12 cellular contexts compared by ENCODE assay signal in the genomic region with DNA sequence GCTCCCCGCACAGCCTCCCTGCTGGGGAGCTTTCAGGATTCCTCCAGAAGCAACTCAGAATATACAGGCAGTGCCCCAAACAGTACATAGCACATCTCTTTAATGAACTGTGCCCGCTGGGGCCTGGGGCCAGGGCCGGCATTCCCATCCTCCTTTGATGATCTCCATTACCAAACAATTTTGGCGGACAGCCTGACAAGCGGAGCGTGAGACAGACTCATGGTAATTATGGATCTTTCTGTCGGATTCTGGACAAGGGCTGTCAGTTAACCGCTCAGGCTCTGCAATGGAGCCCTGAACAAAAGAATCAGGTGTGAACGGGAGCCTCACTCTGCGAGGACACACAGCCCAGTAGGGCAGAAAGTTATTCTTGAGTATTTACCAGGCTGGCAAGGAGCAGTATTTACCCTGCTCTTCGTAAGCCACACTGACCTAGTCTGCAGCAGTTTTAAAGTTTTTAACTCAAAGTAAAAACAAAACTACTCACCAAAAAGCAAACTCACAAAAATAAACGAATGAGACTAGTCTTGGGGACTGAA.
DNase-seq lines count a peak whose midpoint lies in the region; ATAC-seq and TF ChIP-seq lines count a peak whose summit lies in the region.
"Had no signal": no experiment of that assay in that cellular context is flagged by ENCODE, and none has a peak within 500 bp of the region (broad histone marks: within the 10 kb centered on the region; RNA-seq: fewer than 3 reads in every experiment).

No MANE protein-coding gene starts in this region.

- peak overlapping the region; percentile 89 to 91 for H3K27ac Mint-ChIP-seq in natural killer cell
- no peak overlapping the region for H3K27ac Mint-ChIP-seq in natural killer cell treated with Interleukin-12 subunit alpha and Interleukin-12 subunit beta and Interleukin-15 and Interleukin-18, amount 100 ng/mL, for 72 hours
- H3K27ac Mint-ChIP-seq in brain: peak overlapping the region; percentile 41 to 85 (median 74)
- H3K27ac Mint-ChIP-seq in activated naive CD8-positive, alpha-beta T cell treated with anti-CD3 and anti-CD28 coated beads, Interleukin-2, amount 50 U/mL, for 24 hours: no peak overlapping the region

- peak overlapping the region; percentile 53 for H3K27ac ChIP-seq in mesodermal cell (ENCODE audit: low read depth, low read length, severe bottlenecking)
- H3K27ac ChIP-seq: brain microvascular endothelial cell had no signal

- no peak overlapping the region for H3K4me3 ChIP-seq in mesodermal cell (ENCODE audit: extremely low read depth, insufficient read depth, low read length, poor library complexity, severe bottlenecking)
- H3K4me3 ChIP-seq: BLaER1 treated with 17β-estradiol and CSF1 and Interleukin-3, amounts not matched to agents 10 nM and 100 nM had no signal

- intact Hi-C loops in natural killer cell (cut with micrococcal nuclease): no loop called here

- H3K9me3 ChIP-seq in mesodermal cell (ENCODE audit: control insufficient read depth, low read length): no peaks in the 10 kb centered on the region
- H3K9me3 ChIP-seq: BLaER1 treated with 17β-estradiol and CSF1 and Interleukin-3, amounts not matched to agents 10 nM and 100 nM had no signal

- DNase-seq in natural killer cell: no peak
- DNase-seq in natural killer cell treated with Interleukin-12 subunit alpha and Interleukin-12 subunit beta and Interleukin-15 and Interleukin-18, amount 100 ng/mL, for 72 hours (ENCODE audit: low spot score): no peak
- no peak for DNase-seq in activated naive CD8-positive, alpha-beta T cell treated with anti-CD3 and anti-CD28 coated beads, Interleukin-2, amount 50 U/mL, for 24 hours
- DNase-seq in activated T-cell treated with anti-CD3 and anti-CD28 coated beads, Interleukin-2, amount 50 U/mL, for 4 hours: no peak
- DNase-seq: brain microvascular endothelial cell, T-helper 9 cell had no signal

- H3K9me3 Mint-ChIP-seq in natural killer cell: no peaks in the 10 kb centered on the region
- no peaks in the 10 kb centered on the region for H3K9me3 Mint-ChIP-seq in natural killer cell treated with Interleukin-12 subunit alpha and Interleukin-12 subunit beta and Interleukin-15 and Interleukin-18, amount 100 ng/mL, for 72 hours
- no peaks in the 10 kb centered on the region for H3K9me3 Mint-ChIP-seq in brain
- no peaks in the 10 kb centered on the region for H3K9me3 Mint-ChIP-seq in activated naive CD8-positive, alpha-beta T cell treated with anti-CD3 and anti-CD28 coated beads, Interleukin-2, amount 50 U/mL, for 24 hours
- no peaks in the 10 kb centered on the region for H3K9me3 Mint-ChIP-seq in activated T-cell treated with anti-CD3 and anti-CD28 coated beads, Interleukin-2, amount 50 U/mL, for 4 hours

- H3K4me1 Mint-ChIP-seq in natural killer cell: peaks cover 50 to 55% of the 10 kb centered on the region in 2 donors
- peaks cover 44 to 46% of the 10 kb centered on the region in 2 donors for H3K4me1 Mint-ChIP-seq in natural killer cell treated with Interleukin-12 subunit alpha and Interleukin-12 subunit beta and Interleukin-15 and Interleukin-18, amount 100 ng/mL, for 72 hours (ENCODE audit: low read depth in 2 of 2)
- peaks cover 38% of the 10 kb centered on the region for H3K4me1 Mint-ChIP-seq in brain
- H3K4me1 Mint-ChIP-seq in activated naive CD8-positive, alpha-beta T cell treated with anti-CD3 and anti-CD28 coated beads, Interleukin-2, amount 50 U/mL, for 24 hours: peaks cover 31% of the 10 kb centered on the region
- H3K4me1 Mint-ChIP-seq in activated T-cell treated with anti-CD3 and anti-CD28 coated beads, Interleukin-2, amount 50 U/mL, for 4 hours (ENCODE audit: low read depth): peaks cover 21% of the 10 kb centered on the region

- no peak for ATAC-seq in natural killer cell
- no peak for ATAC-seq in natural killer cell treated with Interleukin-12 subunit alpha and Interleukin-12 subunit beta and Interleukin-15 and Interleukin-18, amount 100 ng/mL, for 72 hours
- no peak for ATAC-seq in activated naive CD8-positive, alpha-beta T cell treated with anti-CD3 and anti-CD28 coated beads, Interleukin-2, amount 50 U/mL, for 24 hours
- no peak for ATAC-seq in HG03175 (IDR thresholded peaks at IDR 0.05; ENCODE audit: unreplicated experiment)
- no peak for ATAC-seq in GM19463 (IDR thresholded peaks at IDR 0.05; ENCODE audit: unreplicated experiment)
- no peak for ATAC-seq in activated T-cell treated with anti-CD3 and anti-CD28 coated beads, Interleukin-2, amount 50 U/mL, for 4 hours
- ATAC-seq: HCT116 had no signal

- H3K36me3 Mint-ChIP-seq in natural killer cell: no peaks in the 10 kb centered on the region
- H3K36me3 Mint-ChIP-seq in natural killer cell treated with Interleukin-12 subunit alpha and Interleukin-12 subunit beta and Interleukin-15 and Interleukin-18, amount 100 ng/mL, for 72 hours: no peaks in the 10 kb centered on the region
- H3K36me3 Mint-ChIP-seq in brain: peaks cover 24% of the 10 kb centered on the region
- peaks cover 19% of the 10 kb centered on the region for H3K36me3 Mint-ChIP-seq in activated naive CD8-positive, alpha-beta T cell treated with anti-CD3 and anti-CD28 coated beads, Interleukin-2, amount 50 U/mL, for 24 hours (ENCODE audit: low read depth)
- H3K36me3 Mint-ChIP-seq in activated T-cell treated with anti-CD3 and anti-CD28 coated beads, Interleukin-2, amount 50 U/mL, for 4 hours (ENCODE audit: insufficient read depth): peaks cover 22% of the 10 kb centered on the region

- peaks cover 8% of the 10 kb centered on the region for H3K36me3 ChIP-seq in mesodermal cell (ENCODE audit: control insufficient read depth, insufficient read depth, low read length)
- H3K36me3 ChIP-seq: brain microvascular endothelial cell had no signal

- peaks cover 27% of the 10 kb centered on the region for H3K4me1 ChIP-seq in mesodermal cell (ENCODE audit: control insufficient read depth, insufficient read depth, low read length, poor library complexity, severe bottlenecking)

- TF ChIP-seq CTCF in natural killer cell (IDR thresholded peaks at IDR 0.05) (no peak), brain (conservative IDR thresholded peaks at IDR 0.05) (no peak)

- no peaks in the 10 kb centered on the region for H3K27me3 Mint-ChIP-seq in natural killer cell (ENCODE audit: low read depth in 2 of 2)
- no peaks in the 10 kb centered on the region for H3K27me3 Mint-ChIP-seq in natural killer cell treated with Interleukin-12 subunit alpha and Interleukin-12 subunit beta and Interleukin-15 and Interleukin-18, amount 100 ng/mL, for 72 hours
- no peaks in the 10 kb centered on the region for H3K27me3 Mint-ChIP-seq in brain
- no peaks in the 10 kb centered on the region for H3K27me3 Mint-ChIP-seq in activated naive CD8-positive, alpha-beta T cell treated with anti-CD3 and anti-CD28 coated beads, Interleukin-2, amount 50 U/mL, for 24 hours
- no peaks in the 10 kb centered on the region for H3K27me3 Mint-ChIP-seq in activated T-cell treated with anti-CD3 and anti-CD28 coated beads, Interleukin-2, amount 50 U/mL, for 4 hours (ENCODE audit: low read depth)

- H3K4me3 Mint-ChIP-seq in natural killer cell (peak overlapping the region; percentile 45), brain (no peak overlapping the region)
- no peak overlapping the region for H3K4me3 Mint-ChIP-seq in natural killer cell treated with Interleukin-12 subunit alpha and Interleukin-12 subunit beta and Interleukin-15 and Interleukin-18, amount 100 ng/mL, for 72 hours
- H3K4me3 Mint-ChIP-seq in activated naive CD8-positive, alpha-beta T cell treated with anti-CD3 and anti-CD28 coated beads, Interleukin-2, amount 50 U/mL, for 24 hours: no peak overlapping the region
- no peak overlapping the region for H3K4me3 Mint-ChIP-seq in activated T-cell treated with anti-CD3 and anti-CD28 coated beads, Interleukin-2, amount 50 U/mL, for 4 hours

- 96 to 98% methylated on average over 10 of the region's 12 CpGs for WGBS in mesodermal cell (ENCODE audit: insufficient coverage in 2 of 2), 2 experiments

Comparison
In these comparisons a context has a peak if more than half of its experiments do, and no peak if none do; other contexts are left out.
1. H3K27ac Mint-ChIP-seq: peak in natural killer cell (2 of 2) and brain (5 of 5); none in natural killer cell treated with Interleukin-12 subunit alpha and Interleukin-12 subunit beta and Interleukin-15 and Interleukin-18, amount 100 ng/mL, for 72 hours (0 of 2) and activated naive CD8-positive, alpha-beta T cell treated with anti-CD3 and anti-CD28 coated beads, Interleukin-2, amount 50 U/mL, for 24 hours (single experiment).